Comparison of ENCODE assay signal across 11 cellular contexts in the genomic region with DNA sequence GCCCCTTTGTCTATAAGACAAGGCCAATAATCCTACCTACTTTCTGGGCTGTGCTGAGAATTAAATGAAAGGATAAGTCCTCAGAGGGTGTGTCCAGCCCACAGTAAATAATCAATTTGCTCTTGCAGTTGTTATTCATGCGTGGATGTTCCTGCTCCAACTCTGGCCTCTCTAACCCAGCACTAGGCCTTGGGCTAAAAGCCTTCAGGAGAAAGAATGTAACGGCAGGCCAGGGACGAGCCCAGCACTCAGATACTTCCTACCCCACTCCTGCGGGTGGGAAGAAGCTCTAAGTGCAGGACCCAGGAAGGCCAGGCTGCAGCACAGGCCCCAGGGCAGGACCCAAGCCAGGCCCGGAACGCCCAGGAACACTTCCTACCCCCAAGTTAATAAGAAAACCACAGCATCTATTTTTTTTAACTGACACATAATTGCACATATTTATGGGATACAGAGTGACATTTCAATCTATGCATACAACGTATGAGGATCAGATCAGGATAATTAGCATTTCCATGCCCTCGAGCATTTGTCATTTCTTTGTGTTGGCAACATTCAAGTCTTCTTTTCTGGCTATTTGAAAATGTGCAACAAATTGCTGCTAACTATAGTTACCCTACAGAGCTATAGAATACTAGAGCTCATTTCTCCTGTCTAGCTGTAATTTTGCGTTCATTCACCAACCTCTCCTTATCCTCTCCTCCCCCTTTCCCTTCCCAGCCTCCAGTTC.
A peak's percentile ranks its signal among the peaks of the same experiment; 100 is the strongest.
DNase-seq lines count a peak whose midpoint lies in the region; ATAC-seq and TF ChIP-seq lines count a peak whose summit lies in the region.
"Had no signal": no experiment of that assay in that cellular context is flagged by ENCODE, and none has a peak within 500 bp of the region (broad histone marks: within the 10 kb centered on the region; RNA-seq: fewer than 3 reads in every experiment).

No MANE protein-coding gene starts in this region.

- H3K79me2 ChIP-seq in smooth muscle cell (ENCODE audit: low read depth), result no peaks in the 10 kb centered on the region

- no peaks in the 10 kb centered on the region for H3K9me3 Mint-ChIP-seq in HFFc6
- H3K9me3 Mint-ChIP-seq in activated T-helper 1 cell treated with anti-CD3 and anti-CD28 coated beads, Interleukin-12 subunit alpha, Interleukin-12 subunit beta, Interleukin-2, Interleukin-4 antibody, amounts not matched to agents 30 ng/mL and 10 ng/mL and 1 ng/mL, durations not matched to agents 14 hours and 24 hours and 36 hours, result peaks cover 26% of the 10 kb centered on the region

- peak overlapping the region; percentile 49 for H3K27ac Mint-ChIP-seq in HFFc6
- H3K27ac Mint-ChIP-seq in activated T-helper 1 cell treated with anti-CD3 and anti-CD28 coated beads, Interleukin-12 subunit alpha, Interleukin-12 subunit beta, Interleukin-2, Interleukin-4 antibody, amounts not matched to agents 30 ng/mL and 10 ng/mL and 1 ng/mL, durations not matched to agents 14 hours and 24 hours and 36 hours, result peak overlapping the region; percentile 78

- 81% methylated on average over 9 of the region's 9 CpGs for WGBS in right cardiac atrium
- 31% methylated on average over 9 of the region's 9 CpGs for WGBS in smooth muscle cell (ENCODE audit: low lambda C conversion rate)

- TF ChIP-seq CTCF in HFFc6 (IDR thresholded peaks at IDR 0.05) (no peak), smooth muscle cell (IDR thresholded peaks at IDR 0.05; ENCODE audit: borderline replicate concordance, insufficient read depth, poor library complexity, severe bottlenecking) (no peak)

- DNase-seq in HFFc6 (no peak), right cardiac atrium (peak; percentile 20 to 69 (median 58)), smooth muscle cell (lab: John Stamatoyannopoulos, UW; ENCODE audit: unreplicated experiment) (no peak), SHP77 treated with DMSO at 0.1 percent for 48 hours (lab: John Stamatoyannopoulos, UW) (no peak), amygdala (lab: John Stamatoyannopoulos, UW) (no peak)
- DNase-seq in activated T-helper 1 cell treated with anti-CD3 and anti-CD28 coated beads, Interleukin-12 subunit alpha, Interleukin-12 subunit beta, Interleukin-2, Interleukin-4 antibody, amounts not matched to agents 30 ng/mL and 10 ng/mL and 1 ng/mL, durations not matched to agents 14 hours and 24 hours and 36 hours (ENCODE audit: low spot score), result no peak
- DNase-seq in activated CD4-positive, CD25-positive, alpha-beta regulatory T cell (lab: John Stamatoyannopoulos, UW), result no peak
- DNase-seq: activated gamma-delta T cell treated with Interleukin-2 at 50 U/mL for 16 hours, NCI-H774 had no signal

- ATAC-seq in right cardiac atrium, result peak; percentile 42 to 45
- no peak for ATAC-seq in GM18519 (IDR thresholded peaks at IDR 0.05; ENCODE audit: low FRiP score, unreplicated experiment)

- H3K36me3 ChIP-seq in smooth muscle cell (ENCODE audit: low read depth), result no peaks in the 10 kb centered on the region

- no peaks in the 10 kb centered on the region for H3K4me1 ChIP-seq in right cardiac atrium (ENCODE audit: control insufficient read depth, insufficient read depth, low read length)
- peaks cover 21% of the 10 kb centered on the region for H3K4me1 ChIP-seq in smooth muscle cell (ENCODE audit: low read depth)

- H3K4me2 ChIP-seq in smooth muscle cell, result peak overlapping the region; percentile 70

- no peak overlapping the region for H3K4me3 ChIP-seq in right cardiac atrium (ENCODE audit: low read length)
- no peak overlapping the region for H3K4me3 ChIP-seq in smooth muscle cell

- H3K9ac ChIP-seq in smooth muscle cell (ENCODE audit: low read depth), result peak overlapping the region; percentile 27

- peaks cover 59% of the 10 kb centered on the region for H3K4me1 Mint-ChIP-seq in HFFc6 (ENCODE audit: low read depth)
- H3K4me1 Mint-ChIP-seq in activated T-helper 1 cell treated with anti-CD3 and anti-CD28 coated beads, Interleukin-12 subunit alpha, Interleukin-12 subunit beta, Interleukin-2, Interleukin-4 antibody, amounts not matched to agents 30 ng/mL and 10 ng/mL and 1 ng/mL, durations not matched to agents 14 hours and 24 hours and 36 hours (ENCODE audit: low read depth), result peaks cover 66% of the 10 kb centered on the region

- peaks cover 3% of the 10 kb centered on the region; the same call in 1 of the 2 replicates for H3K27me3 Mint-ChIP-seq in HFFc6 (ENCODE audit: insufficient read depth)
- no peaks in the 10 kb centered on the region for H3K27me3 Mint-ChIP-seq in activated T-helper 1 cell treated with anti-CD3 and anti-CD28 coated beads, Interleukin-12 subunit alpha, Interleukin-12 subunit beta, Interleukin-2, Interleukin-4 antibody, amounts not matched to agents 30 ng/mL and 10 ng/mL and 1 ng/mL, durations not matched to agents 14 hours and 24 hours and 36 hours (ENCODE audit: insufficient read depth)

- peak overlapping the region; percentile 1 for H3K27ac ChIP-seq in right cardiac atrium (ENCODE audit: low read length)
- peak overlapping the region; percentile 79 for H3K27ac ChIP-seq in smooth muscle cell (ENCODE audit: low read depth)

- no peaks in the 10 kb centered on the region for H4K20me1 ChIP-seq in smooth muscle cell (ENCODE audit: low read depth)

- H3F3A ChIP-seq in smooth muscle cell (ENCODE audit: low read depth), result peaks cover 15% of the 10 kb centered on the region

- H3K27me3 ChIP-seq in right cardiac atrium (ENCODE audit: control insufficient read depth, insufficient read depth) (no peaks in the 10 kb centered on the region), smooth muscle cell (ENCODE audit: low read depth) (no peaks in the 10 kb centered on the region)

- peak overlapping the region; percentile 55; the same call in 1 of the 2 replicates for H3K4me3 Mint-ChIP-seq in HFFc6
- H3K4me3 Mint-ChIP-seq in activated T-helper 1 cell treated with anti-CD3 and anti-CD28 coated beads, Interleukin-12 subunit alpha, Interleukin-12 subunit beta, Interleukin-2, Interleukin-4 antibody, amounts not matched to agents 30 ng/mL and 10 ng/mL and 1 ng/mL, durations not matched to agents 14 hours and 24 hours and 36 hours, result peak overlapping the region; percentile 3
- H3K4me3 Mint-ChIP-seq: T-helper 1 cell treated with Interleukin-12 subunit alpha and Interleukin-12 subunit beta and Interleukin-4 antibody, amounts not matched to agents 30 μg/mL and 1 μg/mL, for 36 hours had no signal

- peak overlapping the region; percentile 79 for H2AFZ ChIP-seq in smooth muscle cell (ENCODE audit: low read depth)

- intact Hi-C loops in activated T-helper 1 cell treated with anti-CD3 and anti-CD28 coated beads, Interleukin-12 subunit alpha, Interleukin-12 subunit beta, Interleukin-2, Interleukin-4 antibody, amounts not matched to agents 30 ng/mL and 10 ng/mL and 1 ng/mL, durations not matched to agents 14 hours and 24 hours and 36 hours (cut with micrococcal nuclease), result loop anchor here (5.0 kb wide), 1 partner anchor 154 kb away; no protein-coding TSS in a partner anchor
- intact Hi-C loops in right cardiac atrium (cut with DNase I), result no loop called here

- H3K9me3 ChIP-seq in right cardiac atrium (ENCODE audit: control insufficient read depth, low read length) (no peaks in the 10 kb centered on the region), smooth muscle cell (replicated peaks; ENCODE audit: low read depth) (no peaks in the 10 kb centered on the region)

- H3K36me3 Mint-ChIP-seq in HFFc6 (ENCODE audit: low read depth), result peaks cover 5% of the 10 kb centered on the region; the same call in 1 of the 2 replicates
- peaks cover 12% of the 10 kb centered on the region for H3K36me3 Mint-ChIP-seq in activated T-helper 1 cell treated with anti-CD3 and anti-CD28 coated beads, Interleukin-12 subunit alpha, Interleukin-12 subunit beta, Interleukin-2, Interleukin-4 antibody, amounts not matched to agents 30 ng/mL and 10 ng/mL and 1 ng/mL, durations not matched to agents 14 hours and 24 hours and 36 hours (ENCODE audit: low read depth)

Comparison
In these comparisons a context has a peak if more than half of its experiments do, and no peak if none do; other contexts are left out.
1. DNase-seq: peak in right cardiac atrium (3 of 3); none in HFFc6 (single experiment), activated T-helper 1 cell treated with anti-CD3 and anti-CD28 coated beads, Interleukin-12 subunit alpha, Interleukin-12 subunit beta, Interleukin-2, Interleukin-4 antibody, amounts not matched to agents 30 ng/mL and 10 ng/mL and 1 ng/mL, durations not matched to agents 14 hours and 24 hours and 36 hours (single experiment), smooth muscle cell (single experiment), activated CD4-positive, CD25-positive, alpha-beta regulatory T cell (0 of 4), SHP77 treated with DMSO at 0.1 percent for 48 hours (single experiment) and amygdala (0 of 56).